14 cellular contexts compared by ENCODE assay signal in genomic region chr3:15497984-15498383, GRCh38.
"Had no signal": no experiment of that assay in that cellular context is flagged by ENCODE, and none has a peak within 500 bp of the region (broad histone marks: within the 10 kb centered on the region; RNA-seq: fewer than 3 reads in every experiment).

No MANE protein-coding gene starts in this region.

- DNase-seq: activated CD4-positive, alpha-beta T cell treated with anti-CD3 and anti-CD28 coated beads, Interleukin-2, amount 50 U/mL, for 4 hours; activated naive CD4-positive, alpha-beta T cell treated with anti-CD3 and anti-CD28 coated beads for 36 hours; activated T-cell treated with anti-CD3 and anti-CD28 coated beads for 4 hours; anterior cingulate cortex; brain microvascular endothelial cell; cortex of kidney; mesenchymal stem cell; occipital lobe; posterior cingulate gyrus; stimulated activated CD4-positive, alpha-beta T cell treated with anti-CD3 and anti-CD28 coated beads, Interleukin-12 subunit alpha, Interleukin-12 subunit beta, amount 100 ng/mL, for 4 hours; stimulated activated CD4-positive, alpha-beta T cell treated with anti-CD3 and anti-CD28 coated beads, Interleukin-1b, Interleukin-23, amount 100 ng/mL, for 48 hours; stimulated activated CD8-positive, alpha-beta memory T cell treated with anti-CD3 and anti-CD28 coated beads, Interleukin-4, amount 100 ng/mL, for 48 hours; stimulated activated naive CD4-positive, alpha-beta T cell; thyroid gland had no signal

- H3K4me3 ChIP-seq: thyroid gland had no signal

- H3K9me3 ChIP-seq: thyroid gland had no signal

- H3K27me3 ChIP-seq: brain microvascular endothelial cell, thyroid gland had no signal

- H3K27ac ChIP-seq: brain microvascular endothelial cell, thyroid gland had no signal

- H3K36me3 ChIP-seq: brain microvascular endothelial cell, thyroid gland had no signal
